1 cellular context compared by ENCODE assay signal in the genomic region with DNA sequence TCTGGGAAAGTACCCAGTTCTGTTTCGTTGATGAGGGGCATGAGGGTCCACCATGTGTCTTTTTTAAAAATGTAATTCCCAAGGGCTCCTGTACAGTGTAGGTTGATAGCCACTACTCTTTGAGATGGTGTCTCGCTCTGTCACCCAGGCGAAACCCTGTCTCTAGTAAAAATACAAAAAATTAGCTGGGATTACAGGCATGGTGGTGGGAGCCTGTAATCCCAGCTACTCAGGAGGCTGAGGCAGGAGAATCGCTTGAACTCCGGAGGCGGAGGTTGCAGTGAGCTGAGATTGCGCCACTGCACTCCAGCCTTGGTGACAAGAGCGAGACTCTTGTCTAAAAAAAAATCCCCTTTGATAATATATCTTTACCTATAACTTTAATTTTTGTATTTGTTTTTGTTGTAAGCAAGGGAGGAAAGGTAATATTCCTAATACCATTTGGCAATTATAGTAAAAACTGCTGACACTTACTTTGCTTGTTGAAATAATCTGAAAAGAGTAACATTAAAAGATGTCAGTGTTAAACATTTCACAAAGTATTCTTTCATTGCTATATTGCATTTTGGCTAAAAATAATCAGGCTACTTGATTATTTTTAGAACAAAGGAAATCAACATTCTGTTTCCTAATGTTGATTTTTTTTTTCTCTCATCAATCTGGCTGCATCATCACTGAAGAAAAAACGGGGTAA.
TF ChIP-seq lines count a peak whose summit lies in the region.

No MANE protein-coding gene starts in this region.

TF ChIP-seq in GM23338, 12 proteins besides CTCF, POLR2A, EP300 and RAD21 (continued from another document):
- TF ChIP-seq, protein P1, sequence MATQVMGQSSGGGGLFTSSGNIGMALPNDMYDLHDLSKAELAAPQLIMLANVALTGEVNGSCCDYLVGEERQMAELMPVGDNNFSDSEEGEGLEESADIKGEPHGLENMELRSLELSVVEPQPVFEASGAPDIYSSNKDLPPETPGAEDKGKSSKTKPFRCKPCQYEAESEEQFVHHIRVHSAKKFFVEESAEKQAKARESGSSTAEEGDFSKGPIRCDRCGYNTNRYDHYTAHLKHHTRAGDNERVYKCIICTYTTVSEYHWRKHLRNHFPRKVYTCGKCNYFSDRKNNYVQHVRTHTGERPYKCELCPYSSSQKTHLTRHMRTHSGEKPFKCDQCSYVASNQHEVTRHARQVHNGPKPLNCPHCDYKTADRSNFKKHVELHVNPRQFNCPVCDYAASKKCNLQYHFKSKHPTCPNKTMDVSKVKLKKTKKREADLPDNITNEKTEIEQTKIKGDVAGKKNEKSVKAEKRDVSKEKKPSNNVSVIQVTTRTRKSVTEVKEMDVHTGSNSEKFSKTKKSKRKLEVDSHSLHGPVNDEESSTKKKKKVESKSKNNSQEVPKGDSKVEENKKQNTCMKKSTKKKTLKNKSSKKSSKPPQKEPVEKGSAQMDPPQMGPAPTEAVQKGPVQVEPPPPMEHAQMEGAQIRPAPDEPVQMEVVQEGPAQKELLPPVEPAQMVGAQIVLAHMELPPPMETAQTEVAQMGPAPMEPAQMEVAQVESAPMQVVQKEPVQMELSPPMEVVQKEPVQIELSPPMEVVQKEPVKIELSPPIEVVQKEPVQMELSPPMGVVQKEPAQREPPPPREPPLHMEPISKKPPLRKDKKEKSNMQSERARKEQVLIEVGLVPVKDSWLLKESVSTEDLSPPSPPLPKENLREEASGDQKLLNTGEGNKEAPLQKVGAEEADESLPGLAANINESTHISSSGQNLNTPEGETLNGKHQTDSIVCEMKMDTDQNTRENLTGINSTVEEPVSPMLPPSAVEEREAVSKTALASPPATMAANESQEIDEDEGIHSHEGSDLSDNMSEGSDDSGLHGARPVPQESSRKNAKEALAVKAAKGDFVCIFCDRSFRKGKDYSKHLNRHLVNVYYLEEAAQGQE (IDR thresholded peaks at IDR 0.05; ENCODE audit: unreplicated experiment) = no peak
- TF ChIP-seq EZH2phosphoT487 (IDR thresholded peaks at IDR 0.05; ENCODE audit: unreplicated experiment) (no peak), JUNB (IDR thresholded peaks at IDR 0.05; ENCODE audit: unreplicated experiment) (no peak), POLR2AphosphoS5 (IDR thresholded peaks at IDR 0.05; ENCODE audit: low read depth) (no peak), STAT1 (IDR thresholded peaks at IDR 0.05; ENCODE audit: unreplicated experiment) (no peak), ZNF114 (CRISPR knock-in tag; IDR thresholded peaks at IDR 0.05) (no peak), NANOG (IDR thresholded peaks at IDR 0.05; ENCODE audit: borderline replicate concordance) (no peak), ZNF331 (CRISPR knock-in tag; IDR thresholded peaks at IDR 0.05; ENCODE audit: low read depth) (no peak), CREB1 (CRISPR knock-in tag; IDR thresholded peaks at IDR 0.05; ENCODE audit: low read depth) (no peak)
- TF ChIP-seq, protein P2, sequence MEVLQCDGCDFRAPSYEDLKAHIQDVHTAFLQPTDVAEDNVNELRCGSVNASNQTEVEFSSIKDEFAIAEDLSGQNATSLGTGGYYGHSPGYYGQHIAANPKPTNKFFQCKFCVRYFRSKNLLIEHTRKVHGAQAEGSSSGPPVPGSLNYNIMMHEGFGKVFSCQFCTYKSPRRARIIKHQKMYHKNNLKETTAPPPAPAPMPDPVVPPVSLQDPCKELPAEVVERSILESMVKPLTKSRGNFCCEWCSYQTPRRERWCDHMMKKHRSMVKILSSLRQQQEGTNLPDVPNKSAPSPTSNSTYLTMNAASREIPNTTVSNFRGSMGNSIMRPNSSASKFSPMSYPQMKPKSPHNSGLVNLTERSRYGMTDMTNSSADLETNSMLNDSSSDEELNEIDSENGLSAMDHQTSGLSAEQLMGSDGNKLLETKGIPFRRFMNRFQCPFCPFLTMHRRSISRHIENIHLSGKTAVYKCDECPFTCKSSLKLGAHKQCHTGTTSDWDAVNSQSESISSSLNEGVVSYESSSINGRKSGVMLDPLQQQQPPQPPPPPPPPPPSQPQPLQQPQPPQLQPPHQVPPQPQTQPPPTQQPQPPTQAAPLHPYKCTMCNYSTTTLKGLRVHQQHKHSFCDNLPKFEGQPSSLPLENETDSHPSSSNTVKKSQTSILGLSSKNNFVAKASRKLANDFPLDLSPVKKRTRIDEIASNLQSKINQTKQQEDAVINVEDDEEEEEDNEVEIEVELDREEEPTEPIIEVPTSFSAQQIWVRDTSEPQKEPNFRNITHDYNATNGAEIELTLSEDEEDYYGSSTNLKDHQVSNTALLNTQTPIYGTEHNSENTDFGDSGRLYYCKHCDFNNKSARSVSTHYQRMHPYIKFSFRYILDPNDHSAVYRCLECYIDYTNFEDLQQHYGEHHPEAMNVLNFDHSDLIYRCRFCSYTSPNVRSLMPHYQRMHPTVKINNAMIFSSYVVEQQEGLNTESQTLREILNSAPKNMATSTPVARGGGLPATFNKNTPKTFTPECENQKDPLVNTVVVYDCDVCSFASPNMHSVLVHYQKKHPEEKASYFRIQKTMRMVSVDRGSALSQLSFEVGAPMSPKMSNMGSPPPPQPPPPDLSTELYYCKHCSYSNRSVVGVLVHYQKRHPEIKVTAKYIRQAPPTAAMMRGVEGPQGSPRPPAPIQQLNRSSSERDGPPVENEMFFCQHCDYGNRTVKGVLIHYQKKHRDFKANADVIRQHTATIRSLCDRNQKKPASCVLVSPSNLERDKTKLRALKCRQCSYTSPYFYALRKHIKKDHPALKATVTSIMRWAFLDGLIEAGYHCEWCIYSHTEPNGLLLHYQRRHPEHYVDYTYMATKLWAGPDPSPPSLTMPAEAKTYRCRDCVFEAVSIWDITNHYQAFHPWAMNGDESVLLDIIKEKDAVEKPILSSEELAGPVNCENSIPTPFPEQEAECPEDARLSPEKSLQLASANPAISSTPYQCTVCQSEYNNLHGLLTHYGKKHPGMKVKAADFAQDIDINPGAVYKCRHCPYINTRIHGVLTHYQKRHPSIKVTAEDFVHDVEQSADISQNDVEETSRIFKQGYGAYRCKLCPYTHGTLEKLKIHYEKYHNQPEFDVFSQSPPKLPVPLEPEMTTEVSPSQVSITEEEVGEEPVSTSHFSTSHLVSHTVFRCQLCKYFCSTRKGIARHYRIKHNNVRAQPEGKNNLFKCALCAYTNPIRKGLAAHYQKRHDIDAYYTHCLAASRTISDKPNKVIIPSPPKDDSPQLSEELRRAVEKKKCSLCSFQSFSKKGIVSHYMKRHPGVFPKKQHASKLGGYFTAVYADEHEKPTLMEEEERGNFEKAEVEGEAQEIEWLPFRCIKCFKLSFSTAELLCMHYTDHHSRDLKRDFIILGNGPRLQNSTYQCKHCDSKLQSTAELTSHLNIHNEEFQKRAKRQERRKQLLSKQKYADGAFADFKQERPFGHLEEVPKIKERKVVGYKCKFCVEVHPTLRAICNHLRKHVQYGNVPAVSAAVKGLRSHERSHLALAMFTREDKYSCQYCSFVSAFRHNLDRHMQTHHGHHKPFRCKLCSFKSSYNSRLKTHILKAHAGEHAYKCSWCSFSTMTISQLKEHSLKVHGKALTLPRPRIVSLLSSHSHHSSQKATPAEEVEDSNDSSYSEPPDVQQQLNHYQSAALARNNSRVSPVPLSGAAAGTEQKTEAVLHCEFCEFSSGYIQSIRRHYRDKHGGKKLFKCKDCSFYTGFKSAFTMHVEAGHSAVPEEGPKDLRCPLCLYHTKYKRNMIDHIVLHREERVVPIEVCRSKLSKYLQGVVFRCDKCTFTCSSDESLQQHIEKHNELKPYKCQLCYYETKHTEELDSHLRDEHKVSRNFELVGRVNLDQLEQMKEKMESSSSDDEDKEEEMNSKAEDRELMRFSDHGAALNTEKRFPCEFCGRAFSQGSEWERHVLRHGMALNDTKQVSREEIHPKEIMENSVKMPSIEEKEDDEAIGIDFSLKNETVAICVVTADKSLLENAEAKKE (CRISPR knock-in tag; IDR thresholded peaks at IDR 0.05) = no peak
- TF ChIP-seq, protein P3, sequence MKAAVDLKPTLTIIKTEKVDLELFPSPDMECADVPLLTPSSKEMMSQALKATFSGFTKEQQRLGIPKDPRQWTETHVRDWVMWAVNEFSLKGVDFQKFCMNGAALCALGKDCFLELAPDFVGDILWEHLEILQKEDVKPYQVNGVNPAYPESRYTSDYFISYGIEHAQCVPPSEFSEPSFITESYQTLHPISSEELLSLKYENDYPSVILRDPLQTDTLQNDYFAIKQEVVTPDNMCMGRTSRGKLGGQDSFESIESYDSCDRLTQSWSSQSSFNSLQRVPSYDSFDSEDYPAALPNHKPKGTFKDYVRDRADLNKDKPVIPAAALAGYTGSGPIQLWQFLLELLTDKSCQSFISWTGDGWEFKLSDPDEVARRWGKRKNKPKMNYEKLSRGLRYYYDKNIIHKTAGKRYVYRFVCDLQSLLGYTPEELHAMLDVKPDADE (IDR thresholded peaks at IDR 0.05) = no peak
